8 cellular contexts compared by ENCODE assay signal in the genomic region with DNA sequence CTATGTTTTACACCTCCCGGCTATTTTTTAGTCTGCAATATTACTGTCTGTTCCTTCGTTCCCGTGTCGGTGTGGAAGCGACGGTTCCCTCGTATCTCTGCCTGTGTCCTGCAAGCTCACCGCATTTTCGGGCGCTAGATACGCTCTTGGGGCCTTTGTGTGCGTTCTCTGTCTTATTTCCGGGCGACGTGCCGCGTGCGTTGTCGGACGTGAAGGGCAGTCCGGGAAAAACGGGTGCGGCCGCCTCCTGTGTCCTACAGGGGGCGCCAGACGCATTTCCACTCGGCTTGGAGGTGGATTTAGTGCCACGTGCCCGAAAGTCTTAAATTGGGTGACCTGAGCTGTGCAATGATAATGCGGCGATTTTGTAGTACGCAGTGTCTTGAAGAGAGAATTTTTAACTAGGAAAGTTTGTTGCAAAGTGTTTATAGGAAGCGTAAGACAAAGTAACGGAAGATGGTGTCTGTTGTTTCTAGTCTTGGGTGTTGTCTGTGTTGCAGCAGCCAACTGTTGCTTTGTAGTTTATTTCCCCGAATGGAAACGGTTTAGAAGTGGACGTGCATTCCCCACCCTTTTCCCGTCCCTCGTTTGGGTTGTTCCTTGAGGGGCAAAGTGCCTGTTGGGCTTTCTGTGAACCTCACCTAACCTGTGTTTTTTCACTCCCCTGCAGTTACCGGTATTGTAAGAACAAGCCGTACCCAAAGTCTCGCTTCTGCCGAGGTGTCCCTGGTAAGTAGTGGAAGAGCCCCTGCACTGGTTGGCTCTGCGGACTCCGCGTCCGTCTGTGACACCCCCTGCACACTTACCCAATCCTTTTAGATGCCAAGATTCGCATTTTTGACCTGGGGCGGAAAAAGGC. TPM values are rescaled to one million over a fixed set of nuclear protein-coding genes. Genes with fewer than 3 reads are reported as not detected.
DNase-seq lines count a peak whose midpoint lies in the region; ATAC-seq and TF ChIP-seq lines count a peak whose summit lies in the region.

No MANE protein-coding gene starts in this region.

- peak overlapping the region; percentile 100 for H3K27ac Mint-ChIP-seq in activated T-helper 17 cell treated with anti-CD3 and anti-CD28 coated beads, Interleukin-2, amount 50 U/mL, for 72 hours
- H3K27ac Mint-ChIP-seq in naive thymus-derived CD4-positive, alpha-beta T cell: peak overlapping the region; percentile 97 to 100 (median 99)
- H3K27ac Mint-ChIP-seq in stimulated activated naive B cell treated with anti-CD40 and anti-IgM and Interleukin-4, amounts not matched to agents 10 μg/mL and 1 μg/mL and 100 μg/mL, for 72 hours: peak overlapping the region; percentile 98

- no peaks in the 10 kb centered on the region for H3K9me3 ChIP-seq in Peyer's patch
- no peaks in the 10 kb centered on the region for H3K9me3 ChIP-seq in fibroblast of lung (ENCODE audit: control insufficient read depth, insufficient read depth, low read depth, low read length)
- no peaks in the 10 kb centered on the region for H3K9me3 ChIP-seq in naive thymus-derived CD4-positive, alpha-beta T cell (ENCODE audit: control insufficient read depth in 2 of 3, low read length in 3 of 3)

- H4K20me1 ChIP-seq in fibroblast of lung (ENCODE audit: control insufficient read depth, extremely low read depth, insufficient read depth, low read length): no peaks in the 10 kb centered on the region

- peaks cover 0 to 12% (median 0%) of the 10 kb centered on the region in 4 donors for H3K4me1 ChIP-seq in Peyer's patch
- H3K4me1 ChIP-seq in fibroblast of lung (ENCODE audit: control insufficient read depth, extremely low read depth, insufficient read depth, low read length): no peaks in the 10 kb centered on the region
- H3K4me1 ChIP-seq in naive thymus-derived CD4-positive, alpha-beta T cell (ENCODE audit: control insufficient read depth in 2 of 2, insufficient read depth in 2 of 2, low read length in 2 of 2): peaks cover 10 to 14% of the 10 kb centered on the region in 2 donors

- H3K9ac ChIP-seq in fibroblast of lung (ENCODE audit: insufficient read depth, low read length): peak overlapping the region; percentile 83

- no peak for TF ChIP-seq POLR2A in Peyer's patch (IDR thresholded peaks at IDR 0.05)

- H3K4me2 ChIP-seq in fibroblast of lung (ENCODE audit: extremely low read depth, insufficient read depth, low read length): peak overlapping the region; percentile 88

- H3K36me3 Mint-ChIP-seq in activated T-helper 17 cell treated with anti-CD3 and anti-CD28 coated beads, Interleukin-2, amount 50 U/mL, for 72 hours (ENCODE audit: low read depth): peaks cover 44% of the 10 kb centered on the region
- H3K36me3 Mint-ChIP-seq in naive thymus-derived CD4-positive, alpha-beta T cell: peaks cover 3 to 20% (median 16%) of the 10 kb centered on the region in 5 donors
- peaks cover 36 to 37% of the 10 kb centered on the region in 2 donors for H3K36me3 Mint-ChIP-seq in stimulated activated naive B cell treated with anti-CD40 and anti-IgM and Interleukin-4, amounts not matched to agents 10 μg/mL and 1 μg/mL and 100 μg/mL, for 72 hours

- intact Hi-C loops in naive thymus-derived CD4-positive, alpha-beta T cell (cut with micrococcal nuclease): loop anchor here (1.0 to 10.0 kb wide), 7 partner anchors 12 to 626 kb away; a partner anchor contains a TSS

- CTCF ChIA-PET in naive thymus-derived CD4-positive, alpha-beta T cell (lab: Charles Lee): interaction anchor here (1.2 to 1.8 kb wide), 3 partner anchors 25 to 137 kb away, joined by 3 to 4 read pairs (median 4); a partner anchor contains a TSS

- peak; percentile 75 to 90 (median 84) for TF ChIP-seq CTCF in Peyer's patch (IDR thresholded peaks at IDR 0.05)
- peak; percentile 54 to 65 for TF ChIP-seq CTCF in fibroblast of lung (conservative IDR thresholded peaks at IDR 0.05 in 1 of 2, IDR thresholded peaks at IDR 0.05 in 1 of 2; ENCODE audit: low read depth in 1 of 2, low read length in 2 of 2)

- H3K4me1 Mint-ChIP-seq in activated T-helper 17 cell treated with anti-CD3 and anti-CD28 coated beads, Interleukin-2, amount 50 U/mL, for 72 hours: peaks cover 5% of the 10 kb centered on the region
- H3K4me1 Mint-ChIP-seq in naive thymus-derived CD4-positive, alpha-beta T cell: peaks cover 6 to 22% (median 14%) of the 10 kb centered on the region in 7 donors
- H3K4me1 Mint-ChIP-seq in stimulated activated naive B cell treated with anti-CD40 and anti-IgM and Interleukin-4, amounts not matched to agents 10 μg/mL and 1 μg/mL and 100 μg/mL, for 72 hours: peaks cover 11 to 19% of the 10 kb centered on the region in 2 donors

- peak overlapping the region; percentile 92 to 99 (median 98) for H3K27ac ChIP-seq in Peyer's patch
- H3K27ac ChIP-seq in fibroblast of lung (ENCODE audit: insufficient read depth, low read length): peak overlapping the region; percentile 98
- H3K27ac ChIP-seq in naive thymus-derived CD4-positive, alpha-beta T cell (ENCODE audit: low read depth, low read length): peak overlapping the region; percentile 97

- no peaks in the 10 kb centered on the region for H3K27me3 Mint-ChIP-seq in activated T-helper 17 cell treated with anti-CD3 and anti-CD28 coated beads, Interleukin-2, amount 50 U/mL, for 72 hours
- H3K27me3 Mint-ChIP-seq in naive thymus-derived CD4-positive, alpha-beta T cell: peaks cover 0 to 5% (median 0%) of the 10 kb centered on the region in 5 donors
- no peaks in the 10 kb centered on the region for H3K27me3 Mint-ChIP-seq in stimulated activated naive B cell treated with anti-CD40 and anti-IgM and Interleukin-4, amounts not matched to agents 10 μg/mL and 1 μg/mL and 100 μg/mL, for 72 hours

- ATAC-seq in GM18508 (IDR thresholded peaks at IDR 0.05; ENCODE audit: insufficient read depth, unreplicated experiment) (peak; percentile 19), HG02840 (IDR thresholded peaks at IDR 0.05; ENCODE audit: low FRiP score, unreplicated experiment) (no peak)
- ATAC-seq in activated T-helper 17 cell treated with anti-CD3 and anti-CD28 coated beads, Interleukin-2, amount 50 U/mL, for 72 hours (replicated peaks): peak; percentile 55
- ATAC-seq in naive thymus-derived CD4-positive, alpha-beta T cell: peak; percentile 70
- ATAC-seq in stimulated activated naive B cell treated with anti-CD40 and anti-IgM and Interleukin-4, amounts not matched to agents 10 μg/mL and 1 μg/mL and 100 μg/mL, for 72 hours (replicated peaks): peak; percentile 20 to 48

- H3K79me2 ChIP-seq in fibroblast of lung (ENCODE audit: control insufficient read depth, insufficient read depth, low read length): peaks cover 20% of the 10 kb centered on the region

- H3K4me3 ChIP-seq in Jurkat, Clone E6-1 (ENCODE audit: low read length): peak overlapping the region; percentile 90
- H3K4me3 ChIP-seq in Peyer's patch: peak overlapping the region; percentile 44 to 74 (median 64)
- peak overlapping the region; percentile 61 to 96 (median 72) for H3K4me3 ChIP-seq in fibroblast of lung (replicated peaks in 1 of 4; ENCODE audit: control extremely low read depth in 1 of 4, insufficient read depth in 1 of 4, low read depth in 3 of 4, low read length in 4 of 4)
- peak overlapping the region; percentile 95 for H3K4me3 ChIP-seq in naive thymus-derived CD4-positive, alpha-beta T cell (ENCODE audit: low read length)

- H3K36me3 ChIP-seq in Peyer's patch: peaks cover 0 to 21% (median 0%) of the 10 kb centered on the region in 3 donors
- peaks cover 4% of the 10 kb centered on the region for H3K36me3 ChIP-seq in fibroblast of lung (ENCODE audit: control insufficient read depth, insufficient read depth, low read length)
- peaks cover 7 to 23% (median 11%) of the 10 kb centered on the region in 3 experiments for H3K36me3 ChIP-seq in naive thymus-derived CD4-positive, alpha-beta T cell (ENCODE audit: control insufficient read depth in 2 of 3, insufficient read depth in 3 of 3, low read length in 3 of 3)

- POLR2A ChIA-PET in naive thymus-derived CD4-positive, alpha-beta T cell (lab: Charles Lee): interaction anchor here (0.5 to 6.8 kb wide), 36 partner anchors 8 to 428 kb away, joined by 3 to 77 read pairs (median 6); a partner anchor contains a TSS

- no peak overlapping the region for H2AFZ ChIP-seq in fibroblast of lung (ENCODE audit: low read length)

- DNase-seq in Jurkat, Clone E6-1 (ENCODE audit: low read depth, low spot score): peak; percentile 72
- DNase-seq in Peyer's patch (peak; percentile 83 to 95 (median 89)), fibroblast of lung (ENCODE audit: low read depth in 2 of 2) (peak; percentile 66 to 85)
- peak; percentile 58 to 87 (median 79) for DNase-seq in naive thymus-derived CD4-positive, alpha-beta T cell
- DNase-seq in stimulated activated naive B cell treated with anti-CD40 and anti-IgM and Interleukin-4, amounts not matched to agents 10 μg/mL and 1 μg/mL and 100 μg/mL, for 72 hours: peak; percentile 75

- no peaks in the 10 kb centered on the region for H3K27me3 ChIP-seq in Peyer's patch
- H3K27me3 ChIP-seq in fibroblast of lung (ENCODE audit: control insufficient read depth, insufficient read depth, low read length): no peaks in the 10 kb centered on the region
- no peaks in the 10 kb centered on the region for H3K27me3 ChIP-seq in naive thymus-derived CD4-positive, alpha-beta T cell (ENCODE audit: control insufficient read depth in 2 of 2, insufficient read depth in 2 of 2, low read length in 2 of 2)

- peak overlapping the region; percentile 100 for H3K4me3 Mint-ChIP-seq in activated T-helper 17 cell treated with anti-CD3 and anti-CD28 coated beads, Interleukin-2, amount 50 U/mL, for 72 hours
- H3K4me3 Mint-ChIP-seq in naive thymus-derived CD4-positive, alpha-beta T cell: peak overlapping the region; percentile 93 to 100 (median 98)
- H3K4me3 Mint-ChIP-seq in stimulated activated naive B cell treated with anti-CD40 and anti-IgM and Interleukin-4, amounts not matched to agents 10 μg/mL and 1 μg/mL and 100 μg/mL, for 72 hours: peak overlapping the region; percentile 93 to 95

- H3K9me3 Mint-ChIP-seq in activated T-helper 17 cell treated with anti-CD3 and anti-CD28 coated beads, Interleukin-2, amount 50 U/mL, for 72 hours: no peaks in the 10 kb centered on the region
- peaks cover 0 to 11% (median 0%) of the 10 kb centered on the region in 11 donors for H3K9me3 Mint-ChIP-seq in naive thymus-derived CD4-positive, alpha-beta T cell
- H3K9me3 Mint-ChIP-seq in stimulated activated naive B cell treated with anti-CD40 and anti-IgM and Interleukin-4, amounts not matched to agents 10 μg/mL and 1 μg/mL and 100 μg/mL, for 72 hours: no peaks in the 10 kb centered on the region

RNA-seq across cellular contexts. Expression of a gene that starts 0.7 kb away (rescaled TPM):
- polyA plus RNA-seq in Jurkat, Clone E6-1 (2012; ENCODE audit: insufficient read depth, insufficient read length): 3,019 TPM
- 1,000 to 10,000 TPM; 1,992 to 4,644 (median 2,626) TPM for total RNA-seq in Peyer's patch
- 1,000 to 10,000 TPM; 1,604 to 1,651 TPM for total RNA-seq in activated T-helper 17 cell treated with anti-CD3 and anti-CD28 coated beads, Interleukin-2, amount 50 U/mL, for 72 hours
- total RNA-seq in fibroblast of lung: 2,291 and 2,319 TPM in 2 replicates
- 4,015 and 4,527 TPM in 2 replicates for polyA plus RNA-seq in fibroblast of lung
- 3,945 and 3,972 TPM in 2 replicates for polyA plus RNA-seq in fibroblast of lung (2012)
- 1,736 and 2,258 TPM in 2 replicates for polyA minus RNA-seq in fibroblast of lung (ENCODE audit: low replicate concordance)
- total RNA-seq in naive thymus-derived CD4-positive, alpha-beta T cell: 1,000 to 10,000 TPM; 2,926 to 5,130 (median 5,063) TPM
- polyA plus RNA-seq in naive thymus-derived CD4-positive, alpha-beta T cell: 1,000 to 10,000 TPM; 6,302 to 7,439 TPM

RNA-seq across cellular contexts. Expression of a gene that starts 10.2 kb away (rescaled TPM):
- 3.9 TPM for polyA plus RNA-seq in Jurkat, Clone E6-1 (2012; ENCODE audit: insufficient read depth, insufficient read length)
- total RNA-seq in Peyer's patch (10 to 100 TPM; 23.9 to 41.2 (median 32.2) TPM), fibroblast of lung (13.9 and 38.5 TPM in 2 replicates)
- total RNA-seq in activated T-helper 17 cell treated with anti-CD3 and anti-CD28 coated beads, Interleukin-2, amount 50 U/mL, for 72 hours: 10 to 100 TPM; 13.9 to 16.7 TPM
- 11.3 and 13.6 TPM in 2 replicates for polyA plus RNA-seq in fibroblast of lung
- polyA plus RNA-seq in fibroblast of lung (2012): 17.0 and 18.7 TPM in 2 replicates
- 22.0 and 24.1 TPM in 2 replicates for polyA minus RNA-seq in fibroblast of lung (ENCODE audit: low replicate concordance)
- 10 to 100 TPM; 18.4 to 31.1 (median 21.7) TPM for total RNA-seq in naive thymus-derived CD4-positive, alpha-beta T cell
- 10 to 100 TPM; 11.1 to 19.6 TPM for polyA plus RNA-seq in naive thymus-derived CD4-positive, alpha-beta T cell

RNA-seq across cellular contexts. Expression of a gene that starts 12.4 kb away (rescaled TPM):
- 70.4 TPM for polyA plus RNA-seq in Jurkat, Clone E6-1 (2012; ENCODE audit: insufficient read depth, insufficient read length)
- total RNA-seq in Peyer's patch: 100 to 1,000 TPM; 105 to 147 (median 112) TPM
- 10 to 100 TPM; 39.3 to 40.8 TPM for total RNA-seq in activated T-helper 17 cell treated with anti-CD3 and anti-CD28 coated beads, Interleukin-2, amount 50 U/mL, for 72 hours
- 17.7 and 21.6 TPM in 2 replicates for total RNA-seq in fibroblast of lung
- 11.2 and 12.1 TPM in 2 replicates for polyA plus RNA-seq in fibroblast of lung
- polyA plus RNA-seq in fibroblast of lung (2012): 11.5 and 14.2 TPM in 2 replicates
- polyA minus RNA-seq in fibroblast of lung (ENCODE audit: low replicate concordance): 18.1 and 20.7 TPM in 2 replicates
- 100 to 1,000 TPM in 3 of 5 experiments, 10 to 100 TPM in 2; 90.9 to 130 (median 108) TPM for total RNA-seq in naive thymus-derived CD4-positive, alpha-beta T cell
- 10 to 100 TPM; 40.4 to 46.4 TPM for polyA plus RNA-seq in naive thymus-derived CD4-positive, alpha-beta T cell

RNA-seq across cellular contexts. Expression of a gene that starts 19.8 kb away (rescaled TPM):
- 95.4 TPM for polyA plus RNA-seq in Jurkat, Clone E6-1 (2012; ENCODE audit: insufficient read depth, insufficient read length)
- 10 to 100 TPM; 21.7 to 31.4 (median 26.6) TPM for total RNA-seq in Peyer's patch
- total RNA-seq in activated T-helper 17 cell treated with anti-CD3 and anti-CD28 coated beads, Interleukin-2, amount 50 U/mL, for 72 hours: 10 to 100 TPM; 86.5 to 87.5 TPM
- total RNA-seq in fibroblast of lung: 23.4 and 26.4 TPM in 2 replicates
- 72.1 and 82.4 TPM in 2 replicates for polyA plus RNA-seq in fibroblast of lung
- 92.1 and 110 TPM in 2 replicates for polyA plus RNA-seq in fibroblast of lung (2012)
- 129 and 139 TPM in 2 replicates for polyA minus RNA-seq in fibroblast of lung (ENCODE audit: low replicate concordance)
- 100 to 1,000 TPM in 2 of 5 experiments, 10 to 100 TPM in 3; 53.5 to 141 (median 89.9) TPM for total RNA-seq in naive thymus-derived CD4-positive, alpha-beta T cell
- polyA plus RNA-seq in naive thymus-derived CD4-positive, alpha-beta T cell: 10 to 100 TPM; 31.5 to 34.6 TPM

RNA-seq across cellular contexts. Expression of a gene that starts 24.5 kb away (rescaled TPM):
- 361 TPM for polyA plus RNA-seq in Jurkat, Clone E6-1 (2012; ENCODE audit: insufficient read depth, insufficient read length)
- 100 to 1,000 TPM; 143 to 663 (median 328) TPM for total RNA-seq in Peyer's patch
- total RNA-seq in activated T-helper 17 cell treated with anti-CD3 and anti-CD28 coated beads, Interleukin-2, amount 50 U/mL, for 72 hours: 1,000 to 10,000 TPM; 1,274 to 1,383 TPM
- 2,298 and 2,728 TPM in 2 replicates for total RNA-seq in fibroblast of lung
- 654 and 799 TPM in 2 replicates for polyA plus RNA-seq in fibroblast of lung
- polyA plus RNA-seq in fibroblast of lung (2012): 2,069 and 2,562 TPM in 2 replicates
- 6,600 and 11,662 TPM in 2 replicates for polyA minus RNA-seq in fibroblast of lung (ENCODE audit: low replicate concordance)
- total RNA-seq in naive thymus-derived CD4-positive, alpha-beta T cell: 1,000 to 10,000 TPM in 2 of 5 experiments, 100 to 1,000 TPM in 3; 440 to 1,423 (median 604) TPM
- polyA plus RNA-seq in naive thymus-derived CD4-positive, alpha-beta T cell: 100 to 1,000 TPM in 1 of 2 donors, 10 to 100 TPM in 1; 96.0 to 333 TPM
